Comparison of ENCODE assay signal across 8 cellular contexts in the genomic region with DNA sequence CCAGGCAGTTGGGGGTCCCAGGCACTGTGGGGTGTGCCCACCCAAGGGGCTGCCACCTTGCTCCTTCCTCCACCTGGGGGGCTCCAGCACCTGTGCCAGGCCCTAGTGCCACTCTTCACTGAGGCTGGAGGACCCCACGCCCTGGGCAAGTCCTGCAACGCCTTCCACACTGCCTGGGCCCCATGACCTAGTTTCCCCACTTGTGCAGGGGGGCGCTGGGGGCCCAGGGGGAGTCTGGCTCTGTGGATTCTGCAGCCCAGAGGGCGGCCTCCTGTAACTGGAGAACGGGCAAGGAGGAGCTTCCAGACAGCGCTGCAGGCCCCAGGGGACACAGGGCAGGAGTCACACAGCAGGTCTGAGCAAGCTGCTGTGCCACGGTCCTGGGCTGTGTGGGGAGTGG.
DNase-seq lines count a peak whose midpoint lies in the region; ATAC-seq and TF ChIP-seq lines count a peak whose summit lies in the region.
"Not testable (repeated sequence)": the region's sequence is repeated elsewhere in the genome, so short reads cannot be mapped to it uniquely, and the experiment has no call there.

No MANE protein-coding gene starts in this region.

- ATAC-seq in upper lobe of right lung, result not testable (repeated sequence)

- TF ChIP-seq POLR2A in NB4 (IDR thresholded peaks at IDR 0.05; ENCODE audit: extremely low read depth, insufficient read length), result not testable (repeated sequence)

- not testable (repeated sequence) for H3K27me3 ChIP-seq in BE2C, upper lobe of right lung

- intact Hi-C loops in cardiac septum (cut with DNase I); upper lobe of right lung (cut with DNase I): not testable (repeated sequence)

- DNase-seq in BE2C (peak; percentile 51), NB4 (ENCODE audit: low read depth) (peak; percentile 78), NCI-H82 (lab: John Stamatoyannopoulos, UW) (peak; percentile 25), cardiac septum (ENCODE audit: low spot score) (peak; percentile 62), mesenteric fat pad (ENCODE audit: low spot score) (peak; percentile 75), retina (peak; percentile 75), upper lobe of right lung (peak; percentile 42)
- peak; percentile 33 for DNase-seq in activated effector memory CD4-positive, alpha-beta T cell treated with anti-CD3 and anti-CD28 coated beads, Interleukin-2, amount 50 U/mL, for 16 hours

- H3K9me3 ChIP-seq in BE2C, upper lobe of right lung: not testable (repeated sequence)

- not testable (repeated sequence) for H3K4me3 ChIP-seq in BE2C (ENCODE audit: low read depth, low read length); NB4 (ENCODE audit: low read depth, low read length); upper lobe of right lung

- H3K36me3 ChIP-seq in BE2C, upper lobe of right lung: not testable (repeated sequence)

- TF ChIP-seq CTCF in BE2C (IDR thresholded peaks at IDR 0.05; ENCODE audit: low read depth, low read length); NB4 (IDR thresholded peaks at IDR 0.05; ENCODE audit: low read depth, low read length); upper lobe of right lung (IDR thresholded peaks at IDR 0.05): not testable (repeated sequence)

- peaks cover 33% of the 10 kb centered on the region for H3K4me1 ChIP-seq in BE2C
- H3K4me1 ChIP-seq in upper lobe of right lung, result not testable (repeated sequence)

- not testable (repeated sequence) for H3K27ac ChIP-seq in upper lobe of right lung

Comparison
In these comparisons a context has a peak if more than half of its experiments do, and no peak if none do; other contexts are left out.
1. DNase-seq: peak in every context shown above with its lines; median percentile 78 in NB4; 75 in mesenteric fat pad; 75 in retina; 62 in cardiac septum; 51 in BE2C; 42 in upper lobe of right lung; 33 in activated effector memory CD4-positive, alpha-beta T cell treated with anti-CD3 and anti-CD28 coated beads, Interleukin-2, amount 50 U/mL, for 16 hours; 25 in NCI-H82.